ENCODE assay signal across 12 cellular contexts in the genomic region with DNA sequence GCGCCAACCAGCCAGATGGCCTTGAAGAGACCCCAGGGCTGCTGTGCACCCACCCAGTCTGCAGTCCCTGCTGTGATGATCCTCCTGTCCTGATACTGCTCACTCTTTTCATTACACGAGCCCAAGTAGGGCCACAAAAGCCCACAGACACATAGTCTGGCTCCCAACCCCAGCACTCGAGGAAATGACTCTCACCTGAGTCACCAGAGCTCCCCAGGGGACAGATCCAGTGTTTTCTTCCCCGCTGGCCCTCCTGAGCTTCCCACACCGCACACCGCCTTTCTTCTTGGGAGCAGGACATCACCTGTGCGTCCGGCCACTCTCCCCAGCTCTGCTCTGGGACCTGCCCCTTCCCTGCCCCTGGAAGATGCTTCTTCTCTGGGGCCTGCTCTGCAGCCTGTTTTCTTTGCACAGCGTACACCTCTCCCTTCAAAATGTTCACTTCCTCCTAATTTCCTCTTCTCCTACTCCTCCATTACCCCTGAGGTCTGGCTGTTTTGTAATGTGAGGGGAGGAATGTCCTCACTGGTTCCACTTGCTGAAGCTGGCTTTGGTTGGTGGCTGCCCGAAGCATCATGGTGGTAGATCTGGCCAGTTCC. TPM values are rescaled to one million over a fixed set of nuclear protein-coding genes. Genes with fewer than 3 reads are reported as not detected.
DNase-seq lines count a peak whose midpoint lies in the region; ATAC-seq, FAIRE-seq and TF ChIP-seq lines count a peak whose summit lies in the region.
"Had no signal": no experiment of that assay in that cellular context is flagged by ENCODE, and none has a peak within 500 bp of the region (broad histone marks: within the 10 kb centered on the region; RNA-seq: fewer than 3 reads in every experiment).

No MANE protein-coding gene starts in this region.

- peaks cover 20% of the 10 kb centered on the region for H3K4me1 Mint-ChIP-seq in Calu3 (ENCODE audit: low read depth, unreplicated experiment)

- H3K27me3 ChIP-seq in adipocyte (replicated peaks; ENCODE audit: control insufficient read depth, insufficient read depth, low read length) = peaks cover 8% of the 10 kb centered on the region
- H3K27me3 ChIP-seq in gastroesophageal sphincter = peaks cover 35% of the 10 kb centered on the region
- peaks cover 9% of the 10 kb centered on the region for H3K27me3 ChIP-seq in hepatocyte
- H3K27me3 ChIP-seq: colonic mucosa had no signal

- WGBS in gastroesophageal sphincter (ENCODE audit: low coverage in 1 of 2), 2 donors = 80% methylated on average over 9 of the region's 10 CpGs; no CpG with 5 or more reads in 1 of the 2 donors
- 74% methylated on average over 10 of the region's 10 CpGs for WGBS in hepatocyte (ENCODE audit: low lambda C conversion rate, missing lambda C conversion rate)

- H3K9me3 Mint-ChIP-seq in Calu3 (ENCODE audit: low read depth, unreplicated experiment) = no peaks in the 10 kb centered on the region
- H3K9me3 Mint-ChIP-seq: T-cell had no signal

- intact Hi-C loops in Calu3 (cut with micrococcal nuclease; ENCODE audit: unreplicated experiment) = no loop called here

- H3K36me3 ChIP-seq in adipocyte (ENCODE audit: control insufficient read depth, insufficient read depth, low read length, severe bottlenecking) = no peaks in the 10 kb centered on the region
- no peaks in the 10 kb centered on the region for H3K36me3 ChIP-seq in gastroesophageal sphincter
- H3K36me3 ChIP-seq in hepatocyte (replicated peaks; ENCODE audit: insufficient read depth, low read depth) = no peaks in the 10 kb centered on the region
- H3K36me3 ChIP-seq: colonic mucosa had no signal

- no peak overlapping the region for H3K4me3 ChIP-seq in adipocyte (ENCODE audit: low read length)
- no peak overlapping the region for H3K4me3 ChIP-seq in gastroesophageal sphincter
- H3K4me3 ChIP-seq in hepatocyte = no peak overlapping the region
- H3K4me3 ChIP-seq: colonic mucosa had no signal

- H3K4me1 ChIP-seq in adipocyte (ENCODE audit: control insufficient read depth, insufficient read depth, low read length) (peaks cover 11% of the 10 kb centered on the region), gastroesophageal sphincter (no peaks in the 10 kb centered on the region), hepatocyte (ENCODE audit: insufficient read depth) (no peaks in the 10 kb centered on the region)
- H3K4me1 ChIP-seq: colonic mucosa had no signal

- H3K27ac ChIP-seq in gastroesophageal sphincter (no peak overlapping the region), hepatocyte (no peak overlapping the region)
- H3K27ac ChIP-seq: colonic mucosa had no signal

- no peaks in the 10 kb centered on the region for H3K27me3 Mint-ChIP-seq in Calu3 (ENCODE audit: unreplicated experiment)
- H3K27me3 Mint-ChIP-seq: T-cell had no signal

- TF ChIP-seq EP300 in gastroesophageal sphincter (IDR thresholded peaks at IDR 0.05) = no peak

- H4K20me1 ChIP-seq in hepatocyte (ENCODE audit: insufficient read depth, poor library complexity, severe bottlenecking) = no peaks in the 10 kb centered on the region

- DNase-seq in Calu3 = no peak
- peak; percentile 54 for DNase-seq in HTR-8/SVneo (ENCODE audit: insufficient read length, low spot score)
- DNase-seq in adipocyte (ENCODE audit: low read depth) = peak; percentile 34
- DNase-seq in lung microvascular endothelial cell (ENCODE audit: low read depth in 2 of 2) = peak; percentile 35 to 61
- DNase-seq in NCI-H1694 treated with DMSO at 0.1 percent for 48 hours (lab: John Stamatoyannopoulos, UW) = no peak
- DNase-seq in hepatocyte (ENCODE audit: low spot score) = no peak
- DNase-seq: colonic mucosa, T-cell had no signal

- no peaks in the 10 kb centered on the region for H3K36me3 Mint-ChIP-seq in Calu3 (ENCODE audit: insufficient read depth, unreplicated experiment)
- H3K36me3 Mint-ChIP-seq: T-cell had no signal

- H3K9ac ChIP-seq in adipocyte (ENCODE audit: low read length) = no peak overlapping the region

- no TSS peak for BruUV-seq in Calu3 (replicated peaks; lab: Mats Ljungman, UMichigan)

- no peaks in the 10 kb centered on the region for H3K9me2 ChIP-seq in hepatocyte (replicated peaks; ENCODE audit: insufficient read depth)

- peak overlapping the region; percentile 17 for H3K27ac Mint-ChIP-seq in Calu3 (ENCODE audit: unreplicated experiment)

- TF ChIP-seq CTCF in Calu3 (IDR thresholded peaks at IDR 0.05; ENCODE audit: unreplicated experiment) = no peak
- TF ChIP-seq CTCF in gastroesophageal sphincter (IDR thresholded peaks at IDR 0.05) = no peak
- TF ChIP-seq CTCF in hepatocyte (IDR thresholded peaks at IDR 0.05; ENCODE audit: poor library complexity) = no peak

- peak overlapping the region; percentile 23 for H3K4me3 Mint-ChIP-seq in Calu3 (ENCODE audit: low read depth, unreplicated experiment)
- H3K4me3 Mint-ChIP-seq: T-cell had no signal

- TF ChIP-seq POLR2A in gastroesophageal sphincter (IDR thresholded peaks at IDR 0.05) = no peak

- peak; percentile 75 for FAIRE-seq in HTR-8/SVneo (lab: Jason Lieb, UNC)
- FAIRE-seq: G401.6 had no signal

- H3K9me3 ChIP-seq in adipocyte (ENCODE audit: control insufficient read depth, low read length) (no peaks in the 10 kb centered on the region), gastroesophageal sphincter (no peaks in the 10 kb centered on the region), hepatocyte (ENCODE audit: low read depth) (no peaks in the 10 kb centered on the region)
- H3K9me3 ChIP-seq: colonic mucosa had no signal

- CTCF ChIA-PET in Calu3 (lab: Charles Lee) = no interaction called here

- H2AFZ ChIP-seq in hepatocyte = no peak overlapping the region

- ATAC-seq in GM21825 (IDR thresholded peaks at IDR 0.05; ENCODE audit: unreplicated experiment) = no peak
- no peak for ATAC-seq in gastroesophageal sphincter

- H3K4me2 ChIP-seq in hepatocyte = no peak overlapping the region

- no peaks in the 10 kb centered on the region for H3K79me2 ChIP-seq in hepatocyte

RNA-seq across cellular contexts. Expression of a gene that starts 2.0 kb away (rescaled TPM):
- not detected in 2 replicates for total RNA-seq in Calu3 (2022)
- total RNA-seq in lung microvascular endothelial cell = under 0.01 TPM in 1 of 2 replicates, not detected in the other
- under 1 TPM; 0.15 to 0.47 (median 0.35) TPM for total RNA-seq in gastroesophageal sphincter
- total RNA-seq in hepatocyte = under 0.01 and 0.07 TPM in 2 replicates
- polyA plus RNA-seq in hepatocyte = not detected in 2 replicates

RNA-seq across cellular contexts. Expression of a gene that starts 23.5 kb away (rescaled TPM):
- 0.47 and 0.61 TPM in 2 replicates for total RNA-seq in Calu3 (2022)
- total RNA-seq in lung microvascular endothelial cell = 0.44 and 0.60 TPM in 2 replicates
- total RNA-seq in gastroesophageal sphincter = 1 to 10 TPM in 1 of 4 donors, under 1 TPM in 2, not detected in 1; 0.23 to 1.1 (median 0.57) TPM
- 0.13 and 0.36 TPM in 2 replicates for total RNA-seq in hepatocyte
- 0.62 and 1.4 TPM in 2 replicates for polyA plus RNA-seq in hepatocyte

RNA-seq across cellular contexts. Expression of a gene that starts 42.6 kb away (rescaled TPM):
- not detected in 2 replicates for total RNA-seq in Calu3 (2022)
- total RNA-seq in lung microvascular endothelial cell = 1.5 TPM in 1 of 2 replicates, not detected in the other
- 1 to 10 TPM in 3 of 4 donors, not detected in 1; 2.0 to 5.9 (median 3.3) TPM for total RNA-seq in gastroesophageal sphincter
- total RNA-seq in hepatocyte = 0.57 TPM in 1 of 2 replicates, not detected in the other
- polyA plus RNA-seq in hepatocyte = 1.2 TPM in 2 replicates

RNA-seq across cellular contexts. Expression of a gene that starts 45.7 kb away (rescaled TPM):
- total RNA-seq in Calu3 (2022) = 3.6 and 4.4 TPM in 2 replicates
- total RNA-seq in lung microvascular endothelial cell = 257 and 282 TPM in 2 replicates
- total RNA-seq in gastroesophageal sphincter = 10 to 100 TPM in 3 of 4 donors, 1 to 10 TPM in 1; 7.2 to 71.1 (median 36.7) TPM
- 6.0 and 8.4 TPM in 2 replicates for total RNA-seq in hepatocyte
- 2.7 and 3.4 TPM in 2 replicates for polyA plus RNA-seq in hepatocyte

RNA-seq across cellular contexts. Expression of a gene that starts 56.1 kb away (rescaled TPM):
- not detected in 2 replicates for total RNA-seq in Calu3 (2022)
- total RNA-seq in lung microvascular endothelial cell = not detected in 2 replicates
- not detected for total RNA-seq in gastroesophageal sphincter
- not detected in 2 replicates for total RNA-seq in hepatocyte
- polyA plus RNA-seq in hepatocyte = not detected in 2 replicates
- total RNA-seq: colonic mucosa, pulmonary artery endothelial cell, T-cell had no signal

Comparison
In these comparisons a context has a peak if more than half of its experiments do, and no peak if none do; other contexts are left out.
1. DNase-seq: peak in HTR-8/SVneo (single experiment), adipocyte (single experiment) and lung microvascular endothelial cell (2 of 2); none in Calu3 (single experiment), NCI-H1694 treated with DMSO at 0.1 percent for 48 hours (single experiment) and hepatocyte (single experiment).